Comparison of ENCODE assay signal across 9 cellular contexts in the genomic region with DNA sequence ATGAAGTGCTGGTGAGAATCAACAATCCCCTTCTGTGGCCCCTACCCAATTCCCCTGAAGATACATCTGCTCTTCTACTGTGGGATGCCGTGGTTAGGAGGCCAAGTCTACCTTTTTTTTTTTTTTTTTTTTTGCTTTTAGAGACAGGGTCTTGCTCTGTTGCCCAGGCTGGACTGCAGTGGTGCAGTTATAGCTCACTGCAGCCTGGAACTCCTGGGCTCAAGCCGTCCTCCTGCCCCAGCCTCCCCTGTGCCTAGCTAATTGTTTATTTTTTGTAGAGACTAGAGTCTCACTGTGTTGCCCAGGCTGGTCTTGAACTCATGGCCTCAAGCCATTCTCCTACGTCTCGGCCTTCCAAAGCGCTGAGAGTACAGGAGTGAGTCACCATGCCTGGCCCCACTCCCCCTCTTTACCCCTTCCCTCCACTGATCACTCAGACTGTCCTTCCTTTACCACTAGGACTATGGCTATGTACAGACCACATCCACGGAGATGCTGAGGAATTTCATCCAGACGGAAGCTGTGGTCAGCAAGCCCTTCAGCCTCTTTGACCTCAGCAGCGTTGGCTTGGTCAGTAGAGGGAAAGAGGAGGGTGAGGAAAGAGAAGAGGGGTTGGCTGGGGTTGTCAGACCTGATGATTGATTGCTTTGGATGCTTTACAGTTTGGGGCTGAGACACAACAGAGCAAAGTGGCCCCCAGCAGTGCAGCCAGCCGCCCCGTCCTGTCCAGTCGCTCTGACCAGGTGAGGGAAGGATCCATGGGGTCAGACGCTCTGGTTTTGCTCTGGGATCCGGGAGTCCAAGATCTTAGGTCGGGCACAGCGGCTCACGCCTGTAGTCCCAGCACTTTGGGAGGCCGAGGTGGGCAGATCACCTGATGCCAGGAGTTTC. TPM values are rescaled to one million over a fixed set of nuclear protein-coding genes. Genes with fewer than 3 reads are reported as not detected.
A peak's percentile ranks its signal among the peaks of the same experiment; 100 is the strongest.
DNase-seq lines count a peak whose midpoint lies in the region; ATAC-seq lines count a peak whose summit lies in the region.
"Had no signal": no experiment of that assay in that cellular context is flagged by ENCODE, and none has a peak within 500 bp of the region (broad histone marks: within the 10 kb centered on the region; RNA-seq: fewer than 3 reads in every experiment).

No MANE protein-coding gene starts in this region.

- peaks cover 5% of the 10 kb centered on the region for H3K4me1 ChIP-seq in mesendoderm (ENCODE audit: control insufficient read depth, low read depth, low read length)

- H3K4me1 Mint-ChIP-seq in activated naive CD8-positive, alpha-beta T cell (ENCODE audit: low read depth) = peaks cover 29% of the 10 kb centered on the region

- H3K27ac ChIP-seq in mesendoderm (ENCODE audit: low read depth, low read length) = no peak overlapping the region

- no peak overlapping the region for H3K4me2 ChIP-seq in mesendoderm (ENCODE audit: low read length)

- H2BK15ac ChIP-seq in mesendoderm (replicated peaks; ENCODE audit: low read depth) = no peak overlapping the region

- H2BK120ac ChIP-seq in mesendoderm (ENCODE audit: low read depth, low read length) = no peak overlapping the region

- peak overlapping the region; percentile 93 for H3K4me3 Mint-ChIP-seq in activated naive CD8-positive, alpha-beta T cell

- no peak overlapping the region for H3K23ac ChIP-seq in mesendoderm (ENCODE audit: low read length)

- H3K27me3 Mint-ChIP-seq in activated naive CD8-positive, alpha-beta T cell = no peaks in the 10 kb centered on the region

- H3K79me1 ChIP-seq in mesendoderm (ENCODE audit: low read length) = peaks cover 18% of the 10 kb centered on the region

- H3K36me3 ChIP-seq in mesendoderm (ENCODE audit: control insufficient read depth, insufficient read depth, low read length) = peaks cover 17% of the 10 kb centered on the region

- H3K4me3 ChIP-seq in mesendoderm (ENCODE audit: low read length) = no peak overlapping the region

- peak overlapping the region; percentile 41 for H3K27ac Mint-ChIP-seq in activated naive CD8-positive, alpha-beta T cell

- H3K9ac ChIP-seq in mesendoderm (ENCODE audit: low read length) = peak overlapping the region; percentile 89

- H4K8ac ChIP-seq in mesendoderm (ENCODE audit: low read depth, low read length) = no peak overlapping the region

- ATAC-seq in GM21723 (IDR thresholded peaks at IDR 0.05; ENCODE audit: unreplicated experiment) (no peak), GM21360 (IDR thresholded peaks at IDR 0.05; ENCODE audit: unreplicated experiment) (no peak), GM19023 (IDR thresholded peaks at IDR 0.05; ENCODE audit: unreplicated experiment) (no peak)
- ATAC-seq: activated CD4-positive, CD25-positive, alpha-beta regulatory T cell treated with anti-CD3 and anti-CD28 coated beads, Interleukin-2, amount 50 U/mL, for 24 hours had no signal

- H3K4ac ChIP-seq in mesendoderm (ENCODE audit: low read depth, low read length) = peak overlapping the region; percentile 8

- no peaks in the 10 kb centered on the region for H3K9me3 Mint-ChIP-seq in activated naive CD8-positive, alpha-beta T cell (ENCODE audit: low read depth)

- peak overlapping the region; percentile 88 for H3K56ac ChIP-seq in mesendoderm (ENCODE audit: low read length)

- DNase-seq in AG20443 (ENCODE audit: low spot score) = peak; percentile 58
- DNase-seq in HS-27A (ENCODE audit: low read depth) = peak; percentile 87
- no peak for DNase-seq in mesendoderm
- DNase-seq in NCI-H526 treated with DMSO at 0.1 percent for 48 hours (lab: John Stamatoyannopoulos, UW) = no peak

- peaks cover 29% of the 10 kb centered on the region for H3K79me2 ChIP-seq in mesendoderm (ENCODE audit: control insufficient read depth, insufficient read depth, low read length)

- H3K18ac ChIP-seq in mesendoderm (ENCODE audit: low read length) = no peak overlapping the region

- no peak overlapping the region for H2AK5ac ChIP-seq in mesendoderm (ENCODE audit: low read length)

- no peak overlapping the region for H4K5ac ChIP-seq in mesendoderm (ENCODE audit: low read length)

- H2BK5ac ChIP-seq in mesendoderm (ENCODE audit: low read length) = no peak overlapping the region

- peaks cover 11% of the 10 kb centered on the region for H3K36me3 Mint-ChIP-seq in activated naive CD8-positive, alpha-beta T cell

- H3K27me3 ChIP-seq in mesendoderm (ENCODE audit: insufficient read depth, low read length, poor library complexity) = no peaks in the 10 kb centered on the region

- WGBS in mesendoderm (ENCODE audit: extremely low coverage, insufficient coverage, low lambda C conversion rate) = no CpG with 5 or more reads among the region's 17 CpGs

RNA-seq across cellular contexts. Expression of a gene that starts 1.8 kb away (rescaled TPM):
- 12.2 TPM for polyA plus RNA-seq in mesendoderm (2013, experiment 1 of 2)
- 11.9 TPM for polyA plus RNA-seq in mesendoderm (2013, experiment 2 of 2)

RNA-seq across cellular contexts. Expression of a gene that starts 2.0 kb away (rescaled TPM):
- 274 TPM for polyA plus RNA-seq in mesendoderm (2013, experiment 1 of 2)
- polyA plus RNA-seq in mesendoderm (2013, experiment 2 of 2) = 279 TPM

RNA-seq across cellular contexts. Expression of a gene that starts 14.4 kb away (rescaled TPM):
- 93.1 TPM for polyA plus RNA-seq in mesendoderm (2013, experiment 1 of 2)
- 96.4 TPM for polyA plus RNA-seq in mesendoderm (2013, experiment 2 of 2)

RNA-seq across cellular contexts. Expression of a gene that starts 16.0 kb away (rescaled TPM):
- polyA plus RNA-seq in mesendoderm (2013, experiment 1 of 2) = 53.1 TPM
- polyA plus RNA-seq in mesendoderm (2013, experiment 2 of 2) = 52.5 TPM

RNA-seq across cellular contexts. Expression of a gene that starts 16.2 kb away (rescaled TPM):
- 8.2 TPM for polyA plus RNA-seq in mesendoderm (2013, experiment 1 of 2)
- polyA plus RNA-seq in mesendoderm (2013, experiment 2 of 2) = 8.5 TPM

Comparison
In these comparisons a context has a peak if more than half of its experiments do, and no peak if none do; other contexts are left out.
1. DNase-seq: peak in AG20443 (single experiment) and HS-27A (single experiment); none in mesendoderm (single experiment) and NCI-H526 treated with DMSO at 0.1 percent for 48 hours (single experiment).